ENCODE assay signal across 14 cellular contexts in genomic region chr12:116159175-116159574, GRCh38.
A peak's percentile ranks its signal among the peaks of the same experiment; 100 is the strongest.
DNase-seq lines count a peak whose midpoint lies in the region; ATAC-seq, FAIRE-seq and TF ChIP-seq lines count a peak whose summit lies in the region.
"Had no signal": no experiment of that assay in that cellular context is flagged by ENCODE, and none has a peak within 500 bp of the region (broad histone marks: within the 10 kb centered on the region; RNA-seq: fewer than 3 reads in every experiment).

No MANE protein-coding gene starts in this region.

- no peaks in the 10 kb centered on the region for H3K9me3 Mint-ChIP-seq in nephron

- no peak overlapping the region for H3K4me3 Mint-ChIP-seq in nephron
- H3K4me3 Mint-ChIP-seq: T-helper 17 cell had no signal

- no peaks in the 10 kb centered on the region for H3K27me3 ChIP-seq in foreskin keratinocyte
- H3K27me3 ChIP-seq: adrenal gland had no signal

- no peak for ATAC-seq in foreskin keratinocyte
- ATAC-seq: GM12878, T-helper 17 cell had no signal

- H3K27me3 Mint-ChIP-seq in nephron (ENCODE audit: low read depth): no peaks in the 10 kb centered on the region
- H3K27me3 Mint-ChIP-seq: T-helper 17 cell had no signal

- H3K4me1 ChIP-seq in foreskin keratinocyte: peaks cover 6% of the 10 kb centered on the region

- no peak for TF ChIP-seq POLR2A in H54 (IDR thresholded peaks at IDR 0.05; ENCODE audit: low read depth, low read length)

- H3K27ac Mint-ChIP-seq in nephron: peak overlapping the region; percentile 59 to 65 (median 60)
- H3K27ac Mint-ChIP-seq: T-helper 17 cell had no signal

- no peaks in the 10 kb centered on the region for H3K36me3 Mint-ChIP-seq in nephron (ENCODE audit: low read depth)

- FAIRE-seq in H54 (lab: Jason Lieb, UNC) (peak; percentile 33), endometrium (lab: Jason Lieb, UNC) (peak; percentile 39)
- FAIRE-seq: GM12878 had no signal

- DNase-seq in H54 (ENCODE audit: insufficient read length, low spot score): no peak
- DNase-seq in NCI-H69 (lab: John Stamatoyannopoulos, UW): peak; percentile 75
- DNase-seq in foreskin keratinocyte: no peak
- DNase-seq in GM19240 (ENCODE audit: insufficient read length, low spot score): no peak
- no peak for DNase-seq in activated effector memory CD4-positive, alpha-beta T cell treated with anti-CD3 and anti-CD28 coated beads, Interleukin-2, amount 50 U/mL, for 16 hours
- DNase-seq: Caco-2, islet precursor cell, MM.1S, T-helper 17 cell had no signal

- H3K27ac ChIP-seq in foreskin keratinocyte: no peak overlapping the region
- H3K27ac ChIP-seq: epithelial cell of prostate had no signal

- H3K4me1 Mint-ChIP-seq in nephron: peaks cover 54% of the 10 kb centered on the region

- TF ChIP-seq CTCF in nephron (IDR thresholded peaks at IDR 0.05; ENCODE audit: unreplicated experiment in 3 of 3): no peak
- no peak for TF ChIP-seq CTCF in foreskin keratinocyte (conservative IDR thresholded peaks at IDR 0.05)
